1 cellular context compared by ENCODE assay signal in genomic region chr12:53675701-53676607, GRCh38.
TF ChIP-seq lines count a peak whose summit lies in the region.

Gene ATP5MC2 (minus strand): TSS chr12:53676083. CDS start chr12:53672614, 3,469 bp downstream.

TF ChIP-seq in H1, 55 proteins besides CTCF, POLR2A, EP300 and RAD21 (continued from another document):
- TF ChIP-seq SUZ12 (IDR thresholded peaks at IDR 0.05; ENCODE audit: low read length) (no peak), SP1 (IDR thresholded peaks at IDR 0.05; ENCODE audit: low read depth, low read length) (peak; percentile 58; the same call in 1 of the 2 replicates), USF2 (IDR thresholded peaks at IDR 0.05; ENCODE audit: low read length) (no peak), CREB1 (IDR thresholded peaks at IDR 0.05) (peak; percentile 66; the same call in 1 of the 2 replicates), RBBP5 (IDR thresholded peaks at IDR 0.05; ENCODE audit: borderline replicate concordance, low read depth, low read length) (peak; percentile 61), TAF1 (IDR thresholded peaks at IDR 0.05; ENCODE audit: low read depth, low read length) (peak; percentile 94), TEAD4 (IDR thresholded peaks at IDR 0.05; ENCODE audit: low read depth, low read length) (peak; percentile 71), ATF2 (IDR thresholded peaks at IDR 0.05; ENCODE audit: low read length) (peak; percentile 79; the same call in 1 of the 2 replicates), ASH2L (IDR thresholded peaks at IDR 0.05; ENCODE audit: low read length) (peak; percentile 55), KDM1A (IDR thresholded peaks at IDR 0.05; ENCODE audit: borderline replicate concordance, low read length) (no peak; the same call in 1 of the 2 replicates), NRF1 (IDR thresholded peaks at IDR 0.05; ENCODE audit: low read depth, low read length) (peak; percentile 96), BRCA1 (IDR thresholded peaks at IDR 0.05; ENCODE audit: low read depth, low read length) (0 out of 2 replicates have a peak, but pooled peaks have one; percentile 16), HDAC2 (IDR thresholded peaks at IDR 0.05; ENCODE audit: borderline replicate concordance in 1 of 2, low read depth in 2 of 2, low read length in 2 of 2) (peak in 1 of 2 experiments; percentile 57; a peak in 1 of 4 replicates), HDAC6 (IDR thresholded peaks at IDR 0.05; ENCODE audit: low read depth, low read length) (no peak), SIN3A (conservative IDR thresholded peaks at IDR 0.05 in 1 of 2, IDR thresholded peaks at IDR 0.05 in 1 of 2; ENCODE audit: low read depth in 1 of 2, low read length in 2 of 2) (peak; percentile 57 to 81; a peak in 3 of 4 replicates), CBX5 (IDR thresholded peaks at IDR 0.05; ENCODE audit: low read depth, low read length) (no peak), PHF8 (conservative IDR thresholded peaks at IDR 0.05; ENCODE audit: low read depth, low read length) (peak; percentile 98), POLR2AphosphoS5 (IDR thresholded peaks at IDR 0.05; ENCODE audit: low read depth, low read length) (peak; percentile 99), EGR1 (IDR thresholded peaks at IDR 0.05; ENCODE audit: borderline replicate concordance, low read depth, low read length) (no peak), TAF7 (optimal IDR thresholded peaks at IDR 0.05; ENCODE audit: borderline replicate concordance, low read depth, low read length) (peak; percentile 87), SAP30 (IDR thresholded peaks at IDR 0.05; ENCODE audit: insufficient read depth, insufficient replicate concordance, low read length) (peak; percentile 56), CTBP2 (IDR thresholded peaks at IDR 0.05; ENCODE audit: borderline replicate concordance, insufficient read depth, insufficient read length, low read length) (no peak), FOSL1 (IDR thresholded peaks at IDR 0.05; ENCODE audit: insufficient read depth, low read depth, low read length) (no peak), POU5F1 (IDR thresholded peaks at IDR 0.05; ENCODE audit: low read depth, low read length) (no peak), CEBPB (IDR thresholded peaks at IDR 0.05; ENCODE audit: low read depth, low read length) (peak; percentile 100), ATF3 (IDR thresholded peaks at IDR 0.05; ENCODE audit: insufficient read depth, low read depth, low read length) (peak; percentile 80), JUN (IDR thresholded peaks at IDR 0.05; ENCODE audit: low read depth, low read length) (peak; percentile 61; the same call in 1 of the 2 replicates), CBX8 (IDR thresholded peaks at IDR 0.05; ENCODE audit: borderline replicate concordance, low read depth, low read length) (no peak), SP4 (IDR thresholded peaks at IDR 0.05; ENCODE audit: low read length) (peak; percentile 45; the same call in 1 of the 2 replicates), RXRA (IDR thresholded peaks at IDR 0.05; ENCODE audit: insufficient read depth, low read depth, low read length) (0 out of 2 replicates have a peak, but pooled peaks have one; percentile 59), MAFK (IDR thresholded peaks at IDR 0.05; ENCODE audit: low read depth, low read length) (0 out of 2 replicates have a peak, but pooled peaks have one; percentile 30), YY1 (IDR thresholded peaks at IDR 0.05; ENCODE audit: low read depth, low read length) (peak; percentile 97), GABPA (IDR thresholded peaks at IDR 0.05; ENCODE audit: borderline replicate concordance, insufficient read depth, low read length) (no peak), KDM4A (IDR thresholded peaks at IDR 0.05; ENCODE audit: low read depth, low read length, severe bottlenecking) (peak; percentile 70), TBP (IDR thresholded peaks at IDR 0.05; ENCODE audit: low read depth, low read length) (peak; percentile 79), NANOG (IDR thresholded peaks at IDR 0.05; ENCODE audit: insufficient read depth, low read depth, low read length, poor library complexity, severe bottlenecking) (peak; percentile 26), RFX5 (IDR thresholded peaks at IDR 0.05; ENCODE audit: borderline replicate concordance, low read depth, low read length) (peak; percentile 44; the same call in 1 of the 2 replicates), SP2 (IDR thresholded peaks at IDR 0.05; ENCODE audit: low read length) (peak; percentile 70), MAX (IDR thresholded peaks at IDR 0.05) (peak; percentile 87), CHD1 (IDR thresholded peaks at IDR 0.05; ENCODE audit: low read depth, low read length) (no peak), BACH1 (IDR thresholded peaks at IDR 0.05; ENCODE audit: low read length) (peak; percentile 56; the same call in 1 of the 2 replicates), CHD2 (IDR thresholded peaks at IDR 0.05; ENCODE audit: low read length) (peak; percentile 52; the same call in 1 of the 2 replicates)
